In the genomic region with DNA sequence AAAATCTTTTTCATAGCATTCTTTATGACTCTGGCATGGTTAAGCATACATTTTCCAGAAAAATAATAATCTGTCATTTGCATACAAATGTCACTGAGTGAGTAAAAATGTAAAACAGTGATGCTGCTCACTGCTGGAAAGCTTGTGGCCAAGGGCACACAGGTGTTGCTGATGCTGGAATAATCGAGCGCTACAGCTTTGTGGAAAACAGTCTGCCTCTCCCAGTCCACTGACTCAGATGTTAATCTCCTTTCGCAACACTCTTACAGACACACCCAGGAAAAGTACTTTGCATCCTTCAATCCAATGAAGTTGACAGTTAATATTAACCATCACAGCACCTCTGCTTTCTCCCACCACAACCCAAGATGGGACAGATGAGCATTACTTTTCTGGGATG, we compare ENCODE assay signal across 11 cellular contexts. TPM values are rescaled to one million over a fixed set of nuclear protein-coding genes. Genes with fewer than 3 reads are reported as not detected.
DNase-seq lines count a peak whose midpoint lies in the region; ATAC-seq, FAIRE-seq and TF ChIP-seq lines count a peak whose summit lies in the region.
"Not testable (repeated sequence)": the region's sequence is repeated elsewhere in the genome, so short reads cannot be mapped to it uniquely, and the experiment has no call there.
"Had no signal": no experiment of that assay in that cellular context is flagged by ENCODE, and none has a peak within 500 bp of the region (broad histone marks: within the 10 kb centered on the region; RNA-seq: fewer than 3 reads in every experiment).

No MANE protein-coding gene starts in this region.

- POLR2A ChIA-PET in HCT116 (lab: Charles Lee): not testable (repeated sequence)
- POLR2A ChIA-PET in RWPE1 (lab: Yijun Ruan, JAX; ENCODE audit: low non-redundant PET): interaction anchor here (0.7 kb wide), 1 partner anchor 731 kb away, joined by 4 read pairs; no protein-coding TSS in a partner anchor

- H3K27ac ChIP-seq in HCT116 (ENCODE audit: low read depth, low read length); RWPE1; epithelial cell of prostate; small intestine (ENCODE audit: low read depth in 1 of 2, low read length in 1 of 2): not testable (repeated sequence)

- not testable (repeated sequence) for H3K9me3 ChIP-seq in HCT116 (ENCODE audit: control insufficient read depth in 1 of 2, insufficient read depth in 1 of 2, low read depth in 1 of 2, low read length in 2 of 2); small intestine (ENCODE audit: control insufficient read depth, low read depth)

- not testable (repeated sequence) for H3K79me2 ChIP-seq in HCT116 (ENCODE audit: insufficient read depth, low read length)

- not testable (repeated sequence) for TF ChIP-seq POLR2A in HCT116 (IDR thresholded peaks at IDR 0.05; ENCODE audit: borderline replicate concordance, extremely low read depth, insufficient read depth, insufficient read length)

- not testable (repeated sequence) for H3K4me3 ChIP-seq in HCT116 (replicated peaks in 1 of 2; ENCODE audit: low read depth in 1 of 2, low read length in 2 of 2); kidney epithelial cell (ENCODE audit: low read depth, low read length); small intestine (ENCODE audit: low read depth in 1 of 2, low read length in 2 of 2)

- not testable (repeated sequence) for H3K36me3 ChIP-seq in HCT116 (ENCODE audit: control insufficient read depth in 1 of 2, insufficient read depth in 2 of 2, low read length in 2 of 2); kidney epithelial cell (ENCODE audit: control insufficient read depth, insufficient read depth, low read length); small intestine (ENCODE audit: control insufficient read depth in 2 of 2, insufficient read depth in 2 of 2, low read length in 2 of 2)

- not testable (repeated sequence) for DNase-seq in HCT116 (ENCODE audit: low read depth, low spot score); activated naive CD8-positive, alpha-beta T cell treated with anti-CD3 and anti-CD28 coated beads, Interleukin-2, amount 50 U/mL, for 24 hours
- DNase-seq in MV-4-11 (lab: John Stamatoyannopoulos, UW) (peak; percentile 27), RWPE1 (ENCODE audit: low spot score) (peak; percentile 9), epithelial cell of prostate (ENCODE audit: low read depth, low spot score) (peak; percentile 26), kidney epithelial cell (ENCODE audit: low read depth) (peak; percentile 1), small intestine (peak; percentile 60)

- FAIRE-seq in small intestine (lab: Jason Lieb, UNC): not testable (repeated sequence)

- intact Hi-C loops in HCT116 (cut with micrococcal nuclease): not testable (repeated sequence)

- not testable (repeated sequence) for H3K4me2 ChIP-seq in HCT116 (ENCODE audit: low read length)

- WGBS in small intestine, 3 donors: 23 to 62% (median 47%) methylated on average over 3 of the region's 3 CpGs

- not testable (repeated sequence) for H4K20me1 ChIP-seq in HCT116 (ENCODE audit: insufficient read depth)

- not testable (repeated sequence) for H3K36me3 Mint-ChIP-seq in activated naive CD8-positive, alpha-beta T cell treated with anti-CD3 and anti-CD28 coated beads, Interleukin-2, amount 50 U/mL, for 24 hours (ENCODE audit: low read depth)

- peaks cover 0 to 16% of the 10 kb centered on the region in 2 experiments; a peak in 2 of 4 replicates for H3K4me1 ChIP-seq in HCT116 (ENCODE audit: control insufficient read depth in 1 of 2, insufficient read depth in 2 of 2, low read length in 2 of 2)
- not testable (repeated sequence) for H3K4me1 ChIP-seq in small intestine (ENCODE audit: control insufficient read depth in 2 of 2, insufficient read depth in 1 of 2, low read depth in 1 of 2, low read length in 1 of 2)

- H3K9me2 ChIP-seq in HCT116 (ENCODE audit: insufficient read depth): not testable (repeated sequence)

- H3K27me3 Mint-ChIP-seq in activated naive CD8-positive, alpha-beta T cell treated with anti-CD3 and anti-CD28 coated beads, Interleukin-2, amount 50 U/mL, for 24 hours: not testable (repeated sequence)

- not testable (repeated sequence) for BruUV-seq in HCT116 (replicated peaks; lab: Mats Ljungman, UMichigan)

- not testable (repeated sequence) for TF ChIP-seq RAD21 in HCT116 (IDR thresholded peaks at IDR 0.05; ENCODE audit: low read depth)

- H3K27me3 ChIP-seq in HCT116 (ENCODE audit: insufficient read depth, low read length); kidney epithelial cell (ENCODE audit: control insufficient read depth, insufficient read depth, low read length); small intestine (ENCODE audit: control insufficient read depth in 2 of 2, insufficient read depth in 2 of 2, low read length in 2 of 2): not testable (repeated sequence)

- TF ChIP-seq CTCF in HCT116 (IDR thresholded peaks at IDR 0.05 in 2 of 3, conservative IDR thresholded peaks at IDR 0.05 in 1 of 3; ENCODE audit: borderline replicate concordance in 1 of 3, insufficient read depth in 1 of 3, low read depth in 2 of 3, low read length in 2 of 3); RWPE1 (conservative IDR thresholded peaks at IDR 0.05; ENCODE audit: low read depth); kidney epithelial cell (IDR thresholded peaks at IDR 0.05; ENCODE audit: insufficient read depth, low read length, poor library complexity, severe bottlenecking): not testable (repeated sequence)

- H3K27ac Mint-ChIP-seq in activated naive CD8-positive, alpha-beta T cell treated with anti-CD3 and anti-CD28 coated beads, Interleukin-2, amount 50 U/mL, for 24 hours: peak overlapping the region; percentile 10

- H3K4me1 Mint-ChIP-seq in activated naive CD8-positive, alpha-beta T cell treated with anti-CD3 and anti-CD28 coated beads, Interleukin-2, amount 50 U/mL, for 24 hours: peaks cover 26% of the 10 kb centered on the region

- not testable (repeated sequence) for H3K9me3 Mint-ChIP-seq in activated naive CD8-positive, alpha-beta T cell treated with anti-CD3 and anti-CD28 coated beads, Interleukin-2, amount 50 U/mL, for 24 hours

- not testable (repeated sequence) for ATAC-seq in HCT116
- peak; percentile 49 for ATAC-seq in activated naive CD8-positive, alpha-beta T cell treated with anti-CD3 and anti-CD28 coated beads, Interleukin-2, amount 50 U/mL, for 24 hours

- not testable (repeated sequence) for H2AFZ ChIP-seq in HCT116 (ENCODE audit: low read depth, low read length, poor library complexity, severe bottlenecking)

- CTCF ChIA-PET in HCT116 (lab: Charles Lee): interaction anchor here (1.3 kb wide), 1 partner anchor 28 kb away, joined by 4 read pairs; no protein-coding TSS in a partner anchor
- CTCF ChIA-PET in RWPE1 (lab: Yijun Ruan, JAX): interaction anchor here (0.6 kb wide), 1 partner anchor 946 kb away, joined by 3 read pairs; no protein-coding TSS in a partner anchor

- not testable (repeated sequence) for H3K4me3 Mint-ChIP-seq in activated naive CD8-positive, alpha-beta T cell treated with anti-CD3 and anti-CD28 coated beads, Interleukin-2, amount 50 U/mL, for 24 hours

- RAD21 ChIA-PET in HCT116 (lab: Charles Lee; ENCODE audit: low non-redundant PET in 1 of 2, low total read pairs in 2 of 2, uncharacterized antibody in 2 of 2, unreplicated experiment in 2 of 2): not testable (repeated sequence)

- H3K9ac ChIP-seq in HCT116 (ENCODE audit: low read length): not testable (repeated sequence)

TF ChIP-seq in HCT116, 20 proteins besides CTCF, POLR2A, EP300 and RAD21:
- TF ChIP-seq CBX3 (IDR thresholded peaks at IDR 0.05; ENCODE audit: low read depth): 0 out of 2 replicates have a peak, but pooled peaks have one; percentile 19
- peak; percentile 28; the same call in 1 of the 2 replicates for TF ChIP-seq SP1 (IDR thresholded peaks at IDR 0.05; ENCODE audit: low read depth)
- TF ChIP-seq CEBPB (IDR thresholded peaks at IDR 0.05; ENCODE audit: low read depth): peak; percentile 84

RNA-seq across cellular contexts. Expression of gene CD8B2, which starts 27.7 kb away (rescaled TPM):
- total RNA-seq in HCT116 (2021; ENCODE audit: unreplicated experiment) (not detected), kidney epithelial cell (not detected in 2 replicates)
- polyA plus RNA-seq in HCT116 (2012): not detected in 2 replicates
- under 1 TPM in 1 of 3 donors, not detected in 2; 0.45 TPM for polyA plus RNA-seq in small intestine
- total RNA-seq: H1, HFFc6, Right ventricle myocardium inferior had no signal
- polyA plus RNA-seq: SK-N-SH had no signal

RNA-seq across cellular contexts. Expression of gene RGPD3, which starts 46.6 kb away (rescaled TPM):
- total RNA-seq in HCT116 (2021; ENCODE audit: unreplicated experiment) (0.15 TPM), kidney epithelial cell (0.14 and 0.46 TPM in 2 replicates)
- polyA plus RNA-seq in HCT116 (2012): 0.01 TPM in 1 of 2 replicates, not detected in the other
- under 1 TPM in 2 of 3 donors, not detected in 1; under 0.01 to 0.13 TPM for polyA plus RNA-seq in small intestine
